In genomic region chr18:35740616-35741015, GRCh38 we compare ENCODE assay signal across 21 cellular contexts.
"Had no signal": no experiment of that assay in that cellular context is flagged by ENCODE, and none has a peak within 500 bp of the region (broad histone marks: within the 10 kb centered on the region; RNA-seq: fewer than 3 reads in every experiment).

No MANE protein-coding gene starts in this region.

- H3K4me3 ChIP-seq: coronary artery, esophagus squamous epithelium, lower lobe of right lung, right atrium auricular region, sigmoid colon, skin epidermis, thyroid gland, vagina had no signal

- H3K27ac ChIP-seq: coronary artery, esophagus squamous epithelium, lower lobe of right lung, parathyroid adenoma, right atrium auricular region, sigmoid colon, skin epidermis, thyroid gland, vagina had no signal

- H3K4me1 Mint-ChIP-seq: immature natural killer cell; natural killer cell; stimulated activated naive B cell treated with anti-CD40 and anti-IgM and Interleukin-4, amounts not matched to agents 10 μg/mL and 1 μg/mL and 100 μg/mL, for 72 hours; stimulated activated naive CD8-positive, alpha-beta T cell treated with anti-CD3 and anti-CD28 coated beads, Interleukin-15, amount 100 ng/mL, for 72 hours had no signal

- H3K4me1 ChIP-seq: esophagus squamous epithelium, lower lobe of right lung, parathyroid adenoma, right atrium auricular region, sigmoid colon, thyroid gland, vagina had no signal

- H3K9me3 ChIP-seq: esophagus squamous epithelium, sigmoid colon, thyroid gland, vagina had no signal

- DNase-seq: dermis blood vessel endothelial cell; effector memory CD4-positive, alpha-beta T cell; esophagus squamous epithelium; hypothalamus; immature natural killer cell; left ventricle myocardium superior; lower lobe of right lung; natural killer cell; sigmoid colon; stimulated activated CD4-positive, alpha-beta T cell treated with anti-CD3 and anti-CD28 coated beads, Interleukin-15, amount 100 ng/mL, for 24 hours; stimulated activated CD4-positive, alpha-beta T cell treated with anti-CD3 and anti-CD28 coated beads, Interleukin-2, amount 100 ng/mL, for 48 hours; stimulated activated naive B cell treated with anti-CD40 and anti-IgM and Interleukin-4, amounts not matched to agents 10 μg/mL and 1 μg/mL and 100 μg/mL, for 72 hours; stimulated activated naive CD8-positive, alpha-beta T cell treated with anti-CD3 and anti-CD28 coated beads, Interleukin-15, amount 100 ng/mL, for 72 hours; thyroid gland; trophoblast cell had no signal

- H3K36me3 ChIP-seq: esophagus squamous epithelium, lower lobe of right lung, right atrium auricular region, sigmoid colon, thyroid gland, vagina had no signal

- H3K4me3 Mint-ChIP-seq: immature natural killer cell; natural killer cell; stimulated activated naive B cell treated with anti-CD40 and anti-IgM and Interleukin-4, amounts not matched to agents 10 μg/mL and 1 μg/mL and 100 μg/mL, for 72 hours; stimulated activated naive CD8-positive, alpha-beta T cell treated with anti-CD3 and anti-CD28 coated beads, Interleukin-15, amount 100 ng/mL, for 72 hours had no signal

- H3K79me2 ChIP-seq: parathyroid adenoma had no signal

- H3K27me3 Mint-ChIP-seq: progenitor cell of endocrine pancreas had no signal

- H3K36me3 Mint-ChIP-seq: immature natural killer cell, natural killer cell had no signal

- H3K27me3 ChIP-seq: esophagus squamous epithelium, right atrium auricular region, sigmoid colon, thyroid gland, vagina had no signal

- ATAC-seq: left ventricle myocardium superior; lower lobe of right lung; natural killer cell; stimulated activated naive B cell treated with anti-CD40 and anti-IgM and Interleukin-4, amounts not matched to agents 10 μg/mL and 1 μg/mL and 100 μg/mL, for 72 hours; stimulated activated naive CD8-positive, alpha-beta T cell treated with anti-CD3 and anti-CD28 coated beads, Interleukin-15, amount 100 ng/mL, for 72 hours had no signal

- H3K27ac Mint-ChIP-seq: immature natural killer cell; natural killer cell; progenitor cell of endocrine pancreas; stimulated activated naive B cell treated with anti-CD40 and anti-IgM and Interleukin-4, amounts not matched to agents 10 μg/mL and 1 μg/mL and 100 μg/mL, for 72 hours; stimulated activated naive CD8-positive, alpha-beta T cell treated with anti-CD3 and anti-CD28 coated beads, Interleukin-15, amount 100 ng/mL, for 72 hours had no signal

- H3K9ac ChIP-seq: parathyroid adenoma had no signal

- H2AFZ ChIP-seq: parathyroid adenoma had no signal
